Comparison of ENCODE assay signal across 2 cellular contexts in genomic region chr3:11201246-11202024, GRCh38.
TF ChIP-seq lines count a peak whose summit lies in the region.

No MANE protein-coding gene starts in this region.

TF ChIP-seq in IMR-90, 13 proteins besides CTCF, POLR2A, EP300 and RAD21:
- TF ChIP-seq CHD1 (IDR thresholded peaks at IDR 0.05; ENCODE audit: low read depth, low read length), result no peak
- no peak for TF ChIP-seq FOS (IDR thresholded peaks at IDR 0.05; ENCODE audit: low read depth, low read length)
- TF ChIP-seq ELK1 (IDR thresholded peaks at IDR 0.05; ENCODE audit: borderline replicate concordance, low read depth, low read length), result no peak
- TF ChIP-seq MAFK (IDR thresholded peaks at IDR 0.05; ENCODE audit: low read depth, low read length), result no peak
- no peak for TF ChIP-seq RFX5 (IDR thresholded peaks at IDR 0.05; ENCODE audit: low read depth, low read length)
- no peak for TF ChIP-seq RCOR1 (IDR thresholded peaks at IDR 0.05; ENCODE audit: insufficient replicate concordance, low read length)
- no peak for TF ChIP-seq CEBPB (IDR thresholded peaks at IDR 0.05; ENCODE audit: low read depth, low read length)
- TF ChIP-seq BHLHE40 (IDR thresholded peaks at IDR 0.05; ENCODE audit: low read depth, low read length), result no peak
- no peak for TF ChIP-seq USF2 (IDR thresholded peaks at IDR 0.05; ENCODE audit: low read depth, low read length)
- TF ChIP-seq NFE2L2 (IDR thresholded peaks at IDR 0.05; ENCODE audit: low read depth, low read length), result no peak
- TF ChIP-seq SMC3 (IDR thresholded peaks at IDR 0.05; ENCODE audit: low read depth, low read length), result no peak
- no peak for TF ChIP-seq MXI1 (IDR thresholded peaks at IDR 0.05; ENCODE audit: borderline replicate concordance, low read depth, low read length)
- TF ChIP-seq MAZ (IDR thresholded peaks at IDR 0.05; ENCODE audit: borderline replicate concordance, low read depth, low read length), result no peak
TF ChIP-seq in IMR-90: peak in this region for 0.

TF ChIP-seq in WTC11, 78 proteins besides CTCF, POLR2A, EP300 and RAD21:
- no peak for TF ChIP-seq SMAD3 (CRISPR knock-in tag; IDR thresholded peaks at IDR 0.05; ENCODE audit: borderline replicate concordance)
- TF ChIP-seq ZNF416 (CRISPR knock-in tag; IDR thresholded peaks at IDR 0.05), result no peak
- no peak for TF ChIP-seq NFE2L1 (CRISPR knock-in tag; IDR thresholded peaks at IDR 0.05)
- no peak for TF ChIP-seq ZSCAN18 (CRISPR knock-in tag; IDR thresholded peaks at IDR 0.05)
- TF ChIP-seq RORB (CRISPR knock-in tag; IDR thresholded peaks at IDR 0.05), result no peak
- TF ChIP-seq FOXP1 (CRISPR knock-in tag; IDR thresholded peaks at IDR 0.05; ENCODE audit: borderline replicate concordance), result no peak
- TF ChIP-seq PRRX2 (CRISPR knock-in tag; IDR thresholded peaks at IDR 0.05), result no peak
- no peak for TF ChIP-seq ZNF317 (CRISPR knock-in tag; IDR thresholded peaks at IDR 0.05; ENCODE audit: borderline replicate concordance, low read depth)
- TF ChIP-seq OVOL2 (CRISPR knock-in tag; IDR thresholded peaks at IDR 0.05; ENCODE audit: borderline replicate concordance), result no peak
- no peak for TF ChIP-seq ZMAT4 (CRISPR knock-in tag; IDR thresholded peaks at IDR 0.05)
- TF ChIP-seq TEAD4 (CRISPR knock-in tag; IDR thresholded peaks at IDR 0.05), result no peak
- no peak for TF ChIP-seq ZNF396 (CRISPR knock-in tag; IDR thresholded peaks at IDR 0.05; ENCODE audit: borderline replicate concordance)
- TF ChIP-seq IRF1 (CRISPR knock-in tag; IDR thresholded peaks at IDR 0.05), result no peak
- TF ChIP-seq ETV6 (CRISPR knock-in tag; IDR thresholded peaks at IDR 0.05), result no peak
- no peak for TF ChIP-seq ERG (CRISPR knock-in tag; IDR thresholded peaks at IDR 0.05)
- no peak for TF ChIP-seq CREB1 (CRISPR knock-in tag; IDR thresholded peaks at IDR 0.05)
- no peak for TF ChIP-seq ZBTB21 (CRISPR knock-in tag; IDR thresholded peaks at IDR 0.05; ENCODE audit: borderline replicate concordance)
- TF ChIP-seq ATF6 (CRISPR knock-in tag; IDR thresholded peaks at IDR 0.05), result no peak
- no peak for TF ChIP-seq RELA (CRISPR knock-in tag; IDR thresholded peaks at IDR 0.05; ENCODE audit: borderline replicate concordance)
- TF ChIP-seq KAT7 (CRISPR knock-in tag; IDR thresholded peaks at IDR 0.05; ENCODE audit: borderline replicate concordance), result no peak
